In the genomic region with DNA sequence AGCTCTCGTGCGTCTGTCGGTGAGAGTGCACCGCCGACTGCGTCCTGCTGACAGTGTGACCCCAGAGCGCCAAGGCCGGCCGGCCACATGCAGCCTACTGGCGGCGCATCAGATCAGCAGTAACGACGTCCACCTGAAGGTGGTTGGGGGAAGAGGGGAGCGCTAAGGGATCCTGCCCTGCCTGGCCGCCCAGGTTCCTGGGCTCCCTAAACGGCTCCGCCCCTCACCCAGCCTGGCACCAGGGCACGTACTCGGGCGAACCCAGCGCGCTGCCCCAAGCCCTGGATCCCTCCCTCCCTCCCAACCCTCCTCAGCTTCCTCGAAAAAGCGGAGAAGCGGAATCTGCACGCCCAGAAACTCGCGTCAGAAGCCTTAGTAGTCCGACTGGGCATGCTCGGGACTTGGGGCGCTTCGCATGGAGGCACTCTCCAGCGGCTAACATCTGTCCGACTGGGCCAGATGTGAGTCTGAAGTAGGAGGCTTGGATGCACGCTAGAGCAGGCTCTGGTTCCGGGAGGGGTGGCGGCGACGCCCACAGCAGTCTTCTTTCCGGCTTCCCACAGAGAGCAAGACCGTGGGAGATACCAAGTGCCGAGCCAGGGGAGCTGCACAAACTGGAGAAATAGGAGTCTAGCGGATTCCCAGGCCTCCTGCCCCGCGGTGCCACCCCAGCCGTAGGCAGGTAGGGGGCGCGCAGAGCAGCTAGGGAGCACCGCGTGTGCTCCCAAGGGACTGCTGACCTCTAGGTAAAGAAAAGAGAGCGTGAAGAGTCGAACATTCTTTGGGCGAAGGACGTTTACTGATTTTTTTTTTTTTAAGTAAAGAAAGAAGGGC, we compare ENCODE assay signal across 8 cellular contexts.
DNase-seq lines count a peak whose midpoint lies in the region; ATAC-seq, FAIRE-seq and TF ChIP-seq lines count a peak whose summit lies in the region.

No MANE protein-coding gene starts in this region.

- ATAC-seq in activated T-cell treated with anti-CD3 and anti-CD28 coated beads, Interleukin-2, amount 50 U/mL, for 4 hours, result peak; percentile 50 to 57
- ATAC-seq in HG03571 (IDR thresholded peaks at IDR 0.05; ENCODE audit: unreplicated experiment), result no peak

- peak; percentile 11 for TF ChIP-seq CTCF in neutrophil (IDR thresholded peaks at IDR 0.05)

- no peaks in the 10 kb centered on the region for H3K9me3 ChIP-seq in neutrophil

- H3K27me3 ChIP-seq in neutrophil, result peaks cover 26% of the 10 kb centered on the region

- H3K27me3 Mint-ChIP-seq in activated T-cell treated with anti-CD3 and anti-CD28 coated beads, Interleukin-2, amount 50 U/mL, for 4 hours (ENCODE audit: low read depth), result peaks cover 28% of the 10 kb centered on the region

- no peaks in the 10 kb centered on the region for H3K9me3 Mint-ChIP-seq in activated T-cell treated with anti-CD3 and anti-CD28 coated beads, Interleukin-2, amount 50 U/mL, for 4 hours

- H3K4me1 Mint-ChIP-seq in activated T-cell treated with anti-CD3 and anti-CD28 coated beads, Interleukin-2, amount 50 U/mL, for 4 hours (ENCODE audit: low read depth), result peaks cover 18% of the 10 kb centered on the region

- DNase-seq in COR-L47 (lab: John Stamatoyannopoulos, UW) (peak; percentile 91), glomerular visceral epithelial cell (ENCODE audit: extremely low spot score) (peak; percentile 77), HTR-8/SVneo (ENCODE audit: insufficient read length, low spot score) (no peak)
- DNase-seq in activated T-cell treated with anti-CD3 and anti-CD28 coated beads, Interleukin-2, amount 50 U/mL, for 4 hours, result no peak
- DNase-seq in NK-92 treated with Interleukin-12 subunit alpha and Interleukin-12 subunit beta, amount 100 ng/mL, for 24 hours (lab: John Stamatoyannopoulos, UW), result no peak

- peaks cover 10 to 16% of the 10 kb centered on the region in 2 experiments for H3K4me1 ChIP-seq in neutrophil (ENCODE audit: control insufficient read depth in 1 of 2, insufficient read depth in 1 of 2, low read depth in 1 of 2, low read length in 1 of 2)

- TF ChIP-seq RAD21 in Ishikawa (IDR thresholded peaks at IDR 0.05; ENCODE audit: low read depth), result no peak

- peak overlapping the region; percentile 80 for H3K27ac ChIP-seq in neutrophil

- peak overlapping the region; percentile 67 to 73 for H3K4me3 ChIP-seq in neutrophil (ENCODE audit: low read depth in 1 of 2, low read length in 1 of 2)

- no peaks in the 10 kb centered on the region for H3K36me3 ChIP-seq in neutrophil

- FAIRE-seq in HTR-8/SVneo (lab: Jason Lieb, UNC), result no peak

- peak; percentile 31; the same call in 1 of the 2 replicates for TF ChIP-seq EP300 in Ishikawa (IDR thresholded peaks at IDR 0.05; ENCODE audit: borderline replicate concordance)

- peak overlapping the region; percentile 69 for H3K4me3 Mint-ChIP-seq in activated T-cell treated with anti-CD3 and anti-CD28 coated beads, Interleukin-2, amount 50 U/mL, for 4 hours

- no peaks in the 10 kb centered on the region for H3K36me3 Mint-ChIP-seq in activated T-cell treated with anti-CD3 and anti-CD28 coated beads, Interleukin-2, amount 50 U/mL, for 4 hours (ENCODE audit: insufficient read depth)

TF ChIP-seq in Ishikawa, 13 proteins besides CTCF, POLR2A, EP300 and RAD21:
- TF ChIP-seq ZBTB7A (IDR thresholded peaks at IDR 0.05; ENCODE audit: low read depth) (no peak), TEAD4 (IDR thresholded peaks at IDR 0.05) (no peak), NFIC (IDR thresholded peaks at IDR 0.05) (no peak), TAF1 (IDR thresholded peaks at IDR 0.05; ENCODE audit: low read depth) (no peak), EGR1 (IDR thresholded peaks at IDR 0.05) (no peak)
- TF ChIP-seq, protein P1, sequence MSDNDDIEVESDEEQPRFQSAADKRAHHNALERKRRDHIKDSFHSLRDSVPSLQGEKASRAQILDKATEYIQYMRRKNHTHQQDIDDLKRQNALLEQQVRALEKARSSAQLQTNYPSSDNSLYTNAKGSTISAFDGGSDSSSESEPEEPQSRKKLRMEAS (IDR thresholded peaks at IDR 0.05), result peak; percentile 53

Comparison
In these comparisons a context has a peak if more than half of its experiments do, and no peak if none do; other contexts are left out.
1. DNase-seq: peak in COR-L47 (single experiment) and glomerular visceral epithelial cell (single experiment); none in activated T-cell treated with anti-CD3 and anti-CD28 coated beads, Interleukin-2, amount 50 U/mL, for 4 hours (single experiment), NK-92 treated with Interleukin-12 subunit alpha and Interleukin-12 subunit beta, amount 100 ng/mL, for 24 hours (single experiment) and HTR-8/SVneo (single experiment).